1 cellular context compared by ENCODE assay signal in the genomic region with DNA sequence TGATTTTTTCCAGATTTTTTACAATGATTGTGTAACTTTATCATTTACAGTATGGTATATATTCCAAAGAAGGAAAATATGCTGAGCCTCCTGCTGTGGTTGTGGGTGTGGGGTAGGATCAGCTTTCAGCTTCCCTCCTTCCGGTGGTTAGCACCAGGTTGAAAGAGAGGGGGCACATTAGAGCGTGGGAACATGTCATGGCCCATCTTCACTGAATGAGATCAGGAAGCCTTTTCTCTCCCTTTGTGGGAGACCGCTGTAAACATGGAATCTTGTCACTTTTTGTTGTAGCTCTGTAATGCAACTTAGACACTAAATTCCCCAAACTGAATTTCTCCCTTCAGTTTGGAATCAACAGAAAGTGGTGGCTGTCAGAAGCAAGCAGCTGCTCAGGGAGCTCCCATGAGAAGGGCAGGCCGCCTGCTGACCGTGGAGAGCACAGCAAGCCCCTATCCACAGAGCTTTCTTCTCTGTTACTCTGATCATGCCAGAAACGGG.
TF ChIP-seq lines count a peak whose summit lies in the region.

No MANE protein-coding gene starts in this region.

TF ChIP-seq in HEK293, 187 proteins besides CTCF, POLR2A, EP300 and RAD21 (continued from another document):
- TF ChIP-seq, protein P1, sequence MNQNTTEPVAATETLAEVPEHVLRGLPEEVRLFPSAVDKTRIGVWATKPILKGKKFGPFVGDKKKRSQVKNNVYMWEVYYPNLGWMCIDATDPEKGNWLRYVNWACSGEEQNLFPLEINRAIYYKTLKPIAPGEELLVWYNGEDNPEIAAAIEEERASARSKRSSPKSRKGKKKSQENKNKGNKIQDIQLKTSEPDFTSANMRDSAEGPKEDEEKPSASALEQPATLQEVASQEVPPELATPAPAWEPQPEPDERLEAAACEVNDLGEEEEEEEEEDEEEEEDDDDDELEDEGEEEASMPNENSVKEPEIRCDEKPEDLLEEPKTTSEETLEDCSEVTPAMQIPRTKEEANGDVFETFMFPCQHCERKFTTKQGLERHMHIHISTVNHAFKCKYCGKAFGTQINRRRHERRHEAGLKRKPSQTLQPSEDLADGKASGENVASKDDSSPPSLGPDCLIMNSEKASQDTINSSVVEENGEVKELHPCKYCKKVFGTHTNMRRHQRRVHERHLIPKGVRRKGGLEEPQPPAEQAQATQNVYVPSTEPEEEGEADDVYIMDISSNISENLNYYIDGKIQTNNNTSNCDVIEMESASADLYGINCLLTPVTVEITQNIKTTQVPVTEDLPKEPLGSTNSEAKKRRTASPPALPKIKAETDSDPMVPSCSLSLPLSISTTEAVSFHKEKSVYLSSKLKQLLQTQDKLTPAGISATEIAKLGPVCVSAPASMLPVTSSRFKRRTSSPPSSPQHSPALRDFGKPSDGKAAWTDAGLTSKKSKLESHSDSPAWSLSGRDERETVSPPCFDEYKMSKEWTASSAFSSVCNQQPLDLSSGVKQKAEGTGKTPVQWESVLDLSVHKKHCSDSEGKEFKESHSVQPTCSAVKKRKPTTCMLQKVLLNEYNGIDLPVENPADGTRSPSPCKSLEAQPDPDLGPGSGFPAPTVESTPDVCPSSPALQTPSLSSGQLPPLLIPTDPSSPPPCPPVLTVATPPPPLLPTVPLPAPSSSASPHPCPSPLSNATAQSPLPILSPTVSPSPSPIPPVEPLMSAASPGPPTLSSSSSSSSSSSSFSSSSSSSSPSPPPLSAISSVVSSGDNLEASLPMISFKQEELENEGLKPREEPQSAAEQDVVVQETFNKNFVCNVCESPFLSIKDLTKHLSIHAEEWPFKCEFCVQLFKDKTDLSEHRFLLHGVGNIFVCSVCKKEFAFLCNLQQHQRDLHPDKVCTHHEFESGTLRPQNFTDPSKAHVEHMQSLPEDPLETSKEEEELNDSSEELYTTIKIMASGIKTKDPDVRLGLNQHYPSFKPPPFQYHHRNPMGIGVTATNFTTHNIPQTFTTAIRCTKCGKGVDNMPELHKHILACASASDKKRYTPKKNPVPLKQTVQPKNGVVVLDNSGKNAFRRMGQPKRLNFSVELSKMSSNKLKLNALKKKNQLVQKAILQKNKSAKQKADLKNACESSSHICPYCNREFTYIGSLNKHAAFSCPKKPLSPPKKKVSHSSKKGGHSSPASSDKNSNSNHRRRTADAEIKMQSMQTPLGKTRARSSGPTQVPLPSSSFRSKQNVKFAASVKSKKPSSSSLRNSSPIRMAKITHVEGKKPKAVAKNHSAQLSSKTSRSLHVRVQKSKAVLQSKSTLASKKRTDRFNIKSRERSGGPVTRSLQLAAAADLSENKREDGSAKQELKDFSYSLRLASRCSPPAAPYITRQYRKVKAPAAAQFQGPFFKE (tag by site-specific recombination; IDR thresholded peaks at IDR 0.05; ENCODE audit: borderline replicate concordance): no peak
- no peak for TF ChIP-seq ZNF596 (tag by site-specific recombination; IDR thresholded peaks at IDR 0.05)
- peak; percentile 78 for TF ChIP-seq ZFHX2 (tag by site-specific recombination; conservative IDR thresholded peaks at IDR 0.05)
- TF ChIP-seq ZNF837 (tag by site-specific recombination; IDR thresholded peaks at IDR 0.05): no peak
- TF ChIP-seq ZNF133 (tag by site-specific recombination; IDR thresholded peaks at IDR 0.05): no peak
- peak; percentile 95 for TF ChIP-seq PRDM10 (tag by site-specific recombination; IDR thresholded peaks at IDR 0.05)
- 0 out of 2 replicates have a peak, but pooled peaks have one; percentile 31 for TF ChIP-seq ZNF24 (tag by site-specific recombination; IDR thresholded peaks at IDR 0.05)
- no peak for TF ChIP-seq ZNF221 (tag by site-specific recombination; IDR thresholded peaks at IDR 0.05; ENCODE audit: borderline replicate concordance)
- TF ChIP-seq ZNF830 (tag by site-specific recombination; IDR thresholded peaks at IDR 0.05; ENCODE audit: low read depth): no peak
- TF ChIP-seq ZNF341 (tag by site-specific recombination; IDR thresholded peaks at IDR 0.05; ENCODE audit: low read depth): no peak
- peak; percentile 37; the same call in 1 of the 2 replicates for TF ChIP-seq PRDM1 (tag by site-specific recombination; IDR thresholded peaks at IDR 0.05)
- no peak for TF ChIP-seq HOXA7 (CRISPR knock-in tag; IDR thresholded peaks at IDR 0.05; ENCODE audit: borderline replicate concordance)
- TF ChIP-seq, protein P2, sequence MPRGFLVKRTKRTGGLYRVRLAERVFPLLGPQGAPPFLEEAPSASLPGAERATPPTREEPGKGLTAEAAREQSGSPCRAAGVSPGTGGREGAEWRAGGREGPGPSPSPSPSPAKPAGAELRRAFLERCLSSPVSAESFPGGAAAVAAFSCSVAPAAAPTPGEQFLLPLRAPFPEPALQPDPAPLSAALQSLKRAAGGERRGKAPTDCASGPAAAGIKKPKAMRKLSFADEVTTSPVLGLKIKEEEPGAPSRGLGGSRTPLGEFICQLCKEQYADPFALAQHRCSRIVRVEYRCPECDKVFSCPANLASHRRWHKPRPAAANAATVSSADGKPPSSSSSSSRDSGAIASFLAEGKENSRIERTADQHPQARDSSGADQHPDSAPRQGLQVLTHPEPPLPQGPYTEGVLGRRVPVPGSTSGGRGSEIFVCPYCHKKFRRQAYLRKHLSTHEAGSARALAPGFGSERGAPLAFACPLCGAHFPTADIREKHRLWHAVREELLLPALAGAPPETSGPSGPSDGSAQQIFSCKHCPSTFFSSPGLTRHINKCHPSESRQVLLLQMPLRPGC (tag by site-specific recombination; IDR thresholded peaks at IDR 0.05): no peak
- no peak for TF ChIP-seq ZNF423 (tag by site-specific recombination; IDR thresholded peaks at IDR 0.05)
- no peak for TF ChIP-seq HOXD13 (CRISPR knock-in tag; IDR thresholded peaks at IDR 0.05; ENCODE audit: borderline replicate concordance)
- peak; percentile 81 for TF ChIP-seq OSR2 (tag by site-specific recombination; IDR thresholded peaks at IDR 0.05)
- no peak for TF ChIP-seq ZNF600 (tag by site-specific recombination; IDR thresholded peaks at IDR 0.05)
- peak; percentile 64 for TF ChIP-seq ZNF398 (tag by site-specific recombination; IDR thresholded peaks at IDR 0.05)
- TF ChIP-seq ZNF26 (tag by site-specific recombination; IDR thresholded peaks at IDR 0.05): no peak
- peak; percentile 63 for TF ChIP-seq ZBTB11 (tag by site-specific recombination; conservative IDR thresholded peaks at IDR 0.05; ENCODE audit: low read depth)
- TF ChIP-seq ZNF555 (tag by site-specific recombination; conservative IDR thresholded peaks at IDR 0.05): no peak
- peak; percentile 73; the same call in 1 of the 2 replicates for TF ChIP-seq EGR2 (tag by site-specific recombination; IDR thresholded peaks at IDR 0.05; ENCODE audit: low read depth)
- TF ChIP-seq, protein P3, sequence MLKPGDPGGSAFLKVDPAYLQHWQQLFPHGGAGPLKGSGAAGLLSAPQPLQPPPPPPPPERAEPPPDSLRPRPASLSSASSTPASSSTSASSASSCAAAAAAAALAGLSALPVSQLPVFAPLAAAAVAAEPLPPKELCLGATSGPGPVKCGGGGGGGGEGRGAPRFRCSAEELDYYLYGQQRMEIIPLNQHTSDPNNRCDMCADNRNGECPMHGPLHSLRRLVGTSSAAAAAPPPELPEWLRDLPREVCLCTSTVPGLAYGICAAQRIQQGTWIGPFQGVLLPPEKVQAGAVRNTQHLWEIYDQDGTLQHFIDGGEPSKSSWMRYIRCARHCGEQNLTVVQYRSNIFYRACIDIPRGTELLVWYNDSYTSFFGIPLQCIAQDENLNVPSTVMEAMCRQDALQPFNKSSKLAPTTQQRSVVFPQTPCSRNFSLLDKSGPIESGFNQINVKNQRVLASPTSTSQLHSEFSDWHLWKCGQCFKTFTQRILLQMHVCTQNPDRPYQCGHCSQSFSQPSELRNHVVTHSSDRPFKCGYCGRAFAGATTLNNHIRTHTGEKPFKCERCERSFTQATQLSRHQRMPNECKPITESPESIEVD (tag by site-specific recombination; IDR thresholded peaks at IDR 0.05): peak; percentile 86
- no peak for TF ChIP-seq ZSCAN16 (tag by site-specific recombination; IDR thresholded peaks at IDR 0.05)
- TF ChIP-seq ZNF394 (tag by site-specific recombination; IDR thresholded peaks at IDR 0.05; ENCODE audit: borderline replicate concordance): peak; percentile 46; the same call in 1 of the 2 replicates
- TF ChIP-seq ZNF571 (tag by site-specific recombination; IDR thresholded peaks at IDR 0.05): no peak
- TF ChIP-seq WT1 (tag by site-specific recombination; IDR thresholded peaks at IDR 0.05): no peak
- TF ChIP-seq ZNF266 (tag by site-specific recombination; IDR thresholded peaks at IDR 0.05; ENCODE audit: low read depth): no peak
- TF ChIP-seq ZNF146 (tag by site-specific recombination; IDR thresholded peaks at IDR 0.05): no peak
- TF ChIP-seq ZNF76 (tag by site-specific recombination; IDR thresholded peaks at IDR 0.05; ENCODE audit: borderline replicate concordance, low read depth): no peak
